1 cellular context compared by ENCODE assay signal in the genomic region with DNA sequence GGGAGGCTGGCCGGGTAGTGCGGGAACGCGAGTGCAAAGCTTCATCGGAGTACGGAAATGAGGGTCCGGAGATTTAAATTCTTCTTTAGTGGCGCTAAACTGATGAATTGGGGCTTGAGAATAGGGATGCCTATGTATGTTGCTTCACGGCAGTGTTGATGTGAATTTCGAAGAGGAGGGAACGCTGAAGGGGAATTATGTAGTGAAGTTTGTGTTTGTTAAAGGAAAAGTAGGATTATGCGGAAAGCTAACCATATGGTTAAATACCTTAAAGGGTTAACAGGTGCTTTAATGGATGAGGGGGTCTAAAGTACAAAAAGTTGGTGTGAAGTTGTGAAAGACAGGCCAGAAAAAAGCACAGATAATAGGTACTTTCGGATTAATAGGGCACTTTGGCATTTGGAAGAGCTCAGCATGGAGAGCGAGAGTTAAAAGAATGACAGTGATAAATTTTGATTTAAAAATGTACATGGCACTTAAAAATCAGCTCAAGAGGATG.
A peak's percentile ranks its signal among the peaks of the same experiment; 100 is the strongest.
TF ChIP-seq lines count a peak whose summit lies in the region.

No MANE protein-coding gene starts in this region.

TF ChIP-seq in GM12878, 131 proteins besides CTCF, POLR2A, EP300 and RAD21 (continued from another document):
- TF ChIP-seq, protein P1, sequence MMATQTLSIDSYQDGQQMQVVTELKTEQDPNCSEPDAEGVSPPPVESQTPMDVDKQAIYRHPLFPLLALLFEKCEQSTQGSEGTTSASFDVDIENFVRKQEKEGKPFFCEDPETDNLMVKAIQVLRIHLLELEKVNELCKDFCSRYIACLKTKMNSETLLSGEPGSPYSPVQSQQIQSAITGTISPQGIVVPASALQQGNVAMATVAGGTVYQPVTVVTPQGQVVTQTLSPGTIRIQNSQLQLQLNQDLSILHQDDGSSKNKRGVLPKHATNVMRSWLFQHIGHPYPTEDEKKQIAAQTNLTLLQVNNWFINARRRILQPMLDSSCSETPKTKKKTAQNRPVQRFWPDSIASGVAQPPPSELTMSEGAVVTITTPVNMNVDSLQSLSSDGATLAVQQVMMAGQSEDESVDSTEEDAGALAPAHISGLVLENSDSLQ (IDR thresholded peaks at IDR 0.05), result 0 out of 2 replicates have a peak, but pooled peaks have one; percentile 13
TF ChIP-seq in GM12878: peak in this region for 1.
